ENCODE assay signal across 1 cellular context in the genomic region with DNA sequence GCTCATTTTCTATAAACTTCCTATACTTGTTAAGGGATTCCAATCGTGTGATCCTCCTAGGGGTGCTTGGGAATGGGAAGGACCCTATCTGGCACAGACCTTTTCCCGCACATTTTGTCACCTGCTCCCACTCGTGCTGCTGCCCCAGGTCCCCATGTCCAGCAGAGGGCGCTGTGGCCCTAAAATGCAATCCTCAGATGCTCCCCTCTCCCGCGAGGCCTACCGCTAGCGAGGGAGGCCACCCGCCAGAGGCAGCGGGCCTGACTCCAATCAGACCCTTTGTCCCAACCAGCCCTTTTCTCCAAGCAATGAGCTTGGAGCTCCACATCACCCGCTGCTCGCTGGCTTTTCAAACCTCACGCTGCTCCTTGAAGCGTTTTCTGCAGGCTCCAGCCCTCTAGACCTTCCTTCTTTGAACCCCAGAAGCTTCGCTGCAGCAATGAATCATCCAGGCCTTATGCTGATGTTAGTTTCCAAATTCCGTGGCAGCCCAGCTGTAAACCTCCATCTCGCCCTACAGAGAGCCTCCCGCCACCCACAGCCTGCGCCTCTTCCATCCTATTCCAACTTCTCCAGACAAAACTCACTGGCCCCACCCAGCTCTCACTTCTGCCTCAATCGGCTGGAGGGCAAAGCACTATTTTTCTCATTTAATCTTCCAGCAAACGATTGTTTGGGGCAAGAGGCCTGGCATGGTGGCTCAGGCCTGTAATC.
TF ChIP-seq lines count a peak whose summit lies in the region.

No MANE protein-coding gene starts in this region.

TF ChIP-seq in HEK293, 187 proteins besides CTCF, POLR2A, EP300 and RAD21 (continued from another document and continues in another):
- TF ChIP-seq, protein P1, sequence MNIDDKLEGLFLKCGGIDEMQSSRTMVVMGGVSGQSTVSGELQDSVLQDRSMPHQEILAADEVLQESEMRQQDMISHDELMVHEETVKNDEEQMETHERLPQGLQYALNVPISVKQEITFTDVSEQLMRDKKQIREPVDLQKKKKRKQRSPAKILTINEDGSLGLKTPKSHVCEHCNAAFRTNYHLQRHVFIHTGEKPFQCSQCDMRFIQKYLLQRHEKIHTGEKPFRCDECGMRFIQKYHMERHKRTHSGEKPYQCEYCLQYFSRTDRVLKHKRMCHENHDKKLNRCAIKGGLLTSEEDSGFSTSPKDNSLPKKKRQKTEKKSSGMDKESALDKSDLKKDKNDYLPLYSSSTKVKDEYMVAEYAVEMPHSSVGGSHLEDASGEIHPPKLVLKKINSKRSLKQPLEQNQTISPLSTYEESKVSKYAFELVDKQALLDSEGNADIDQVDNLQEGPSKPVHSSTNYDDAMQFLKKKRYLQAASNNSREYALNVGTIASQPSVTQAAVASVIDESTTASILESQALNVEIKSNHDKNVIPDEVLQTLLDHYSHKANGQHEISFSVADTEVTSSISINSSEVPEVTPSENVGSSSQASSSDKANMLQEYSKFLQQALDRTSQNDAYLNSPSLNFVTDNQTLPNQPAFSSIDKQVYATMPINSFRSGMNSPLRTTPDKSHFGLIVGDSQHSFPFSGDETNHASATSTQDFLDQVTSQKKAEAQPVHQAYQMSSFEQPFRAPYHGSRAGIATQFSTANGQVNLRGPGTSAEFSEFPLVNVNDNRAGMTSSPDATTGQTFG (tag by site-specific recombination; IDR thresholded peaks at IDR 0.05; ENCODE audit: borderline replicate concordance): no peak
- peak; percentile 97 for TF ChIP-seq ZNF600 (tag by site-specific recombination; IDR thresholded peaks at IDR 0.05)
- TF ChIP-seq ZNF140 (tag by site-specific recombination; IDR thresholded peaks at IDR 0.05): no peak
- no peak for TF ChIP-seq FEZF1 (tag by site-specific recombination; IDR thresholded peaks at IDR 0.05)
- no peak for TF ChIP-seq MZF1 (tag by site-specific recombination; IDR thresholded peaks at IDR 0.05; ENCODE audit: borderline replicate concordance)
- TF ChIP-seq, protein P2, sequence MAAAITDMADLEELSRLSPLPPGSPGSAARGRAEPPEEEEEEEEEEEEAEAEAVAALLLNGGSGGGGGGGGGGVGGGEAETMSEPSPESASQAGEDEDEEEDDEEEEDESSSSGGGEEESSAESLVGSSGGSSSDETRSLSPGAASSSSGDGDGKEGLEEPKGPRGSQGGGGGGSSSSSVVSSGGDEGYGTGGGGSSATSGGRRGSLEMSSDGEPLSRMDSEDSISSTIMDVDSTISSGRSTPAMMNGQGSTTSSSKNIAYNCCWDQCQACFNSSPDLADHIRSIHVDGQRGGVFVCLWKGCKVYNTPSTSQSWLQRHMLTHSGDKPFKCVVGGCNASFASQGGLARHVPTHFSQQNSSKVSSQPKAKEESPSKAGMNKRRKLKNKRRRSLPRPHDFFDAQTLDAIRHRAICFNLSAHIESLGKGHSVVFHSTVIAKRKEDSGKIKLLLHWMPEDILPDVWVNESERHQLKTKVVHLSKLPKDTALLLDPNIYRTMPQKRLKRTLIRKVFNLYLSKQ (tag by site-specific recombination; IDR thresholded peaks at IDR 0.05; ENCODE audit: borderline replicate concordance): no peak
- TF ChIP-seq ZNF366 (tag by site-specific recombination; conservative IDR thresholded peaks at IDR 0.05): 0 out of 2 replicates have a peak, but pooled peaks have one; percentile 21
- TF ChIP-seq, protein P3, sequence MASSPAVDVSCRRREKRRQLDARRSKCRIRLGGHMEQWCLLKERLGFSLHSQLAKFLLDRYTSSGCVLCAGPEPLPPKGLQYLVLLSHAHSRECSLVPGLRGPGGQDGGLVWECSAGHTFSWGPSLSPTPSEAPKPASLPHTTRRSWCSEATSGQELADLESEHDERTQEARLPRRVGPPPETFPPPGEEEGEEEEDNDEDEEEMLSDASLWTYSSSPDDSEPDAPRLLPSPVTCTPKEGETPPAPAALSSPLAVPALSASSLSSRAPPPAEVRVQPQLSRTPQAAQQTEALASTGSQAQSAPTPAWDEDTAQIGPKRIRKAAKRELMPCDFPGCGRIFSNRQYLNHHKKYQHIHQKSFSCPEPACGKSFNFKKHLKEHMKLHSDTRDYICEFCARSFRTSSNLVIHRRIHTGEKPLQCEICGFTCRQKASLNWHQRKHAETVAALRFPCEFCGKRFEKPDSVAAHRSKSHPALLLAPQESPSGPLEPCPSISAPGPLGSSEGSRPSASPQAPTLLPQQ (tag by site-specific recombination; IDR thresholded peaks at IDR 0.05): no peak
- no peak for TF ChIP-seq TCF7L2 (IDR thresholded peaks at IDR 0.05; ENCODE audit: borderline replicate concordance, low read depth, low read length)
- TF ChIP-seq SCRT2 (tag by site-specific recombination; IDR thresholded peaks at IDR 0.05): 0 out of 2 replicates have a peak, but pooled peaks have one; percentile 14
- TF ChIP-seq ZNF626 (tag by site-specific recombination; IDR thresholded peaks at IDR 0.05): no peak
- no peak for TF ChIP-seq ZNF211 (tag by site-specific recombination; IDR thresholded peaks at IDR 0.05; ENCODE audit: low read depth)
- no peak for TF ChIP-seq OSR2 (tag by site-specific recombination; IDR thresholded peaks at IDR 0.05)
- TF ChIP-seq, protein P4, sequence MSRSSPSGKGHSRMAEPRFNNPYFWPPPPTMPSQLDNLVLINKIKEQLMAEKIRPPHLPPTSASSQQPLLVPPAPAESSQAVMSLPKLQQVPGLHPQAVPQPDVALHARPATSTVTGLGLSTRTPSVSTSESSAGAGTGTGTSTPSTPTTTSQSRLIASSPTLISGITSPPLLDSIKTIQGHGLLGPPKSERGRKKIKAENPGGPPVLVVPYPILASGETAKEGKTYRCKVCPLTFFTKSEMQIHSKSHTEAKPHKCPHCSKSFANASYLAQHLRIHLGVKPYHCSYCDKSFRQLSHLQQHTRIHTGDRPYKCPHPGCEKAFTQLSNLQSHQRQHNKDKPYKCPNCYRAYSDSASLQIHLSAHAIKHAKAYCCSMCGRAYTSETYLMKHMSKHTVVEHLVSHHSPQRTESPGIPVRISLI (tag by site-specific recombination; IDR thresholded peaks at IDR 0.05): no peak
- no peak for TF ChIP-seq KLF7 (tag by site-specific recombination; IDR thresholded peaks at IDR 0.05; ENCODE audit: borderline replicate concordance)
- peak; percentile 97 for TF ChIP-seq GLIS2 (tag by site-specific recombination; IDR thresholded peaks at IDR 0.05)
- no peak for TF ChIP-seq ZNF37A (tag by site-specific recombination; IDR thresholded peaks at IDR 0.05)
- no peak for TF ChIP-seq RBAK (tag by site-specific recombination; IDR thresholded peaks at IDR 0.05)
- TF ChIP-seq ZNF426 (tag by site-specific recombination; IDR thresholded peaks at IDR 0.05): no peak
- TF ChIP-seq, protein P5, sequence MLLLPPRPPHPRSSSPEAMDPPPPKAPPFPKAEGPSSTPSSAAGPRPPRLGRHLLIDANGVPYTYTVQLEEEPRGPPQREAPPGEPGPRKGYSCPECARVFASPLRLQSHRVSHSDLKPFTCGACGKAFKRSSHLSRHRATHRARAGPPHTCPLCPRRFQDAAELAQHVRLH (tag by site-specific recombination; IDR thresholded peaks at IDR 0.05): peak; percentile 65; the same call in 1 of the 2 replicates
- TF ChIP-seq, protein P6, sequence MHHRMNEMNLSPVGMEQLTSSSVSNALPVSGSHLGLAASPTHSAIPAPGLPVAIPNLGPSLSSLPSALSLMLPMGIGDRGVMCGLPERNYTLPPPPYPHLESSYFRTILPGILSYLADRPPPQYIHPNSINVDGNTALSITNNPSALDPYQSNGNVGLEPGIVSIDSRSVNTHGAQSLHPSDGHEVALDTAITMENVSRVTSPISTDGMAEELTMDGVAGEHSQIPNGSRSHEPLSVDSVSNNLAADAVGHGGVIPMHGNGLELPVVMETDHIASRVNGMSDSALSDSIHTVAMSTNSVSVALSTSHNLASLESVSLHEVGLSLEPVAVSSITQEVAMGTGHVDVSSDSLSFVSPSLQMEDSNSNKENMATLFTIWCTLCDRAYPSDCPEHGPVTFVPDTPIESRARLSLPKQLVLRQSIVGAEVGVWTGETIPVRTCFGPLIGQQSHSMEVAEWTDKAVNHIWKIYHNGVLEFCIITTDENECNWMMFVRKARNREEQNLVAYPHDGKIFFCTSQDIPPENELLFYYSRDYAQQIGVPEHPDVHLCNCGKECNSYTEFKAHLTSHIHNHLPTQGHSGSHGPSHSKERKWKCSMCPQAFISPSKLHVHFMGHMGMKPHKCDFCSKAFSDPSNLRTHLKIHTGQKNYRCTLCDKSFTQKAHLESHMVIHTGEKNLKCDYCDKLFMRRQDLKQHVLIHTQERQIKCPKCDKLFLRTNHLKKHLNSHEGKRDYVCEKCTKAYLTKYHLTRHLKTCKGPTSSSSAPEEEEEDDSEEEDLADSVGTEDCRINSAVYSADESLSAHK (tag by site-specific recombination; IDR thresholded peaks at IDR 0.05): peak; percentile 36; the same call in 1 of the 2 replicates
- peak; percentile 33; the same call in 1 of the 2 replicates for TF ChIP-seq ZNF629 (tag by site-specific recombination; IDR thresholded peaks at IDR 0.05)
- no peak for TF ChIP-seq ZNF596 (tag by site-specific recombination; IDR thresholded peaks at IDR 0.05)
- peak; percentile 78 for TF ChIP-seq ZBTB17 (tag by site-specific recombination; IDR thresholded peaks at IDR 0.05)
- TF ChIP-seq, protein P7, sequence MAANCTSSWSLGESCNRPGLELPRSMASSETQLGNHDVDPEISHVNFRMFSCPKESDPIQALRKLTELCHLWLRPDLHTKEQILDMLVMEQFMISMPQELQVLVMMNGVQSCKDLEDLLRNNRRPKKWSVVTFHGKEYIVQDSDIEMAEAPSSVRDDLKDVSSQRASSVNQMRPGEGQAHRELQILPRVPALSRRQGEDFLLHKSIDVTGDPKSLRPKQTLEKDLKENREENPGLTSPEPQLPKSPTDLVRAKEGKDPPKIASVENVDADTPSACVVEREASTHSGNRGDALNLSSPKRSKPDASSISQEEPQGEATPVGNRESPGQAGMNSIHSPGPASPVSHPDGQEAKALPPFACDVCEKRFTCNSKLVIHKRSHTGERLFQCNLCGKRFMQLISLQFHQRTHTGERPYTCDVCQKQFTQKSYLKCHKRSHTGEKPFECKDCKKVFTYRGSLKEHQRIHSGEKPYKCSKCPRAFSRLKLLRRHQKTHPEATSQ (tag by site-specific recombination; IDR thresholded peaks at IDR 0.05): no peak
- TF ChIP-seq SETDB1 (IDR thresholded peaks at IDR 0.05; ENCODE audit: insufficient read length, low read length): no peak
- no peak for TF ChIP-seq ZNF677 (tag by site-specific recombination; IDR thresholded peaks at IDR 0.05)
- TF ChIP-seq BCL11B (tag by site-specific recombination; IDR thresholded peaks at IDR 0.05; ENCODE audit: low read depth): no peak
- TF ChIP-seq, protein P8, sequence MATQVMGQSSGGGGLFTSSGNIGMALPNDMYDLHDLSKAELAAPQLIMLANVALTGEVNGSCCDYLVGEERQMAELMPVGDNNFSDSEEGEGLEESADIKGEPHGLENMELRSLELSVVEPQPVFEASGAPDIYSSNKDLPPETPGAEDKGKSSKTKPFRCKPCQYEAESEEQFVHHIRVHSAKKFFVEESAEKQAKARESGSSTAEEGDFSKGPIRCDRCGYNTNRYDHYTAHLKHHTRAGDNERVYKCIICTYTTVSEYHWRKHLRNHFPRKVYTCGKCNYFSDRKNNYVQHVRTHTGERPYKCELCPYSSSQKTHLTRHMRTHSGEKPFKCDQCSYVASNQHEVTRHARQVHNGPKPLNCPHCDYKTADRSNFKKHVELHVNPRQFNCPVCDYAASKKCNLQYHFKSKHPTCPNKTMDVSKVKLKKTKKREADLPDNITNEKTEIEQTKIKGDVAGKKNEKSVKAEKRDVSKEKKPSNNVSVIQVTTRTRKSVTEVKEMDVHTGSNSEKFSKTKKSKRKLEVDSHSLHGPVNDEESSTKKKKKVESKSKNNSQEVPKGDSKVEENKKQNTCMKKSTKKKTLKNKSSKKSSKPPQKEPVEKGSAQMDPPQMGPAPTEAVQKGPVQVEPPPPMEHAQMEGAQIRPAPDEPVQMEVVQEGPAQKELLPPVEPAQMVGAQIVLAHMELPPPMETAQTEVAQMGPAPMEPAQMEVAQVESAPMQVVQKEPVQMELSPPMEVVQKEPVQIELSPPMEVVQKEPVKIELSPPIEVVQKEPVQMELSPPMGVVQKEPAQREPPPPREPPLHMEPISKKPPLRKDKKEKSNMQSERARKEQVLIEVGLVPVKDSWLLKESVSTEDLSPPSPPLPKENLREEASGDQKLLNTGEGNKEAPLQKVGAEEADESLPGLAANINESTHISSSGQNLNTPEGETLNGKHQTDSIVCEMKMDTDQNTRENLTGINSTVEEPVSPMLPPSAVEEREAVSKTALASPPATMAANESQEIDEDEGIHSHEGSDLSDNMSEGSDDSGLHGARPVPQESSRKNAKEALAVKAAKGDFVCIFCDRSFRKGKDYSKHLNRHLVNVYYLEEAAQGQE (tag by site-specific recombination; IDR thresholded peaks at IDR 0.05): no peak
- TF ChIP-seq IKZF3 (tag by site-specific recombination; IDR thresholded peaks at IDR 0.05): peak; percentile 64; the same call in 1 of the 2 replicates
- TF ChIP-seq ZNF146 (tag by site-specific recombination; IDR thresholded peaks at IDR 0.05): no peak
- TF ChIP-seq, protein P9, sequence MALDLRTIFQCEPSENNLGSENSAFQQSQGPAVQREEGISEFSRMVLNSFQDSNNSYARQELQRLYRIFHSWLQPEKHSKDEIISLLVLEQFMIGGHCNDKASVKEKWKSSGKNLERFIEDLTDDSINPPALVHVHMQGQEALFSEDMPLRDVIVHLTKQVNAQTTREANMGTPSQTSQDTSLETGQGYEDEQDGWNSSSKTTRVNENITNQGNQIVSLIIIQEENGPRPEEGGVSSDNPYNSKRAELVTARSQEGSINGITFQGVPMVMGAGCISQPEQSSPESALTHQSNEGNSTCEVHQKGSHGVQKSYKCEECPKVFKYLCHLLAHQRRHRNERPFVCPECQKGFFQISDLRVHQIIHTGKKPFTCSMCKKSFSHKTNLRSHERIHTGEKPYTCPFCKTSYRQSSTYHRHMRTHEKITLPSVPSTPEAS (tag by site-specific recombination; IDR thresholded peaks at IDR 0.05): no peak
- no peak for TF ChIP-seq ZNF169 (tag by site-specific recombination; IDR thresholded peaks at IDR 0.05)
- TF ChIP-seq ZNF585B (tag by site-specific recombination; IDR thresholded peaks at IDR 0.05): peak; percentile 99
- TF ChIP-seq, protein P10, sequence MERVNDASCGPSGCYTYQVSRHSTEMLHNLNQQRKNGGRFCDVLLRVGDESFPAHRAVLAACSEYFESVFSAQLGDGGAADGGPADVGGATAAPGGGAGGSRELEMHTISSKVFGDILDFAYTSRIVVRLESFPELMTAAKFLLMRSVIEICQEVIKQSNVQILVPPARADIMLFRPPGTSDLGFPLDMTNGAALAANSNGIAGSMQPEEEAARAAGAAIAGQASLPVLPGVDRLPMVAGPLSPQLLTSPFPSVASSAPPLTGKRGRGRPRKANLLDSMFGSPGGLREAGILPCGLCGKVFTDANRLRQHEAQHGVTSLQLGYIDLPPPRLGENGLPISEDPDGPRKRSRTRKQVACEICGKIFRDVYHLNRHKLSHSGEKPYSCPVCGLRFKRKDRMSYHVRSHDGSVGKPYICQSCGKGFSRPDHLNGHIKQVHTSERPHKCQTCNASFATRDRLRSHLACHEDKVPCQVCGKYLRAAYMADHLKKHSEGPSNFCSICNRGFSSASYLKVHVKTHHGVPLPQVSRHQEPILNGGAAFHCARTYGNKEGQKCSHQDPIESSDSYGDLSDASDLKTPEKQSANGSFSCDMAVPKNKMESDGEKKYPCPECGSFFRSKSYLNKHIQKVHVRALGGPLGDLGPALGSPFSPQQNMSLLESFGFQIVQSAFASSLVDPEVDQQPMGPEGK (tag by site-specific recombination; IDR thresholded peaks at IDR 0.05): peak; percentile 42
- no peak; the same call in 1 of the 2 replicates for TF ChIP-seq ZNF76 (tag by site-specific recombination; IDR thresholded peaks at IDR 0.05; ENCODE audit: borderline replicate concordance, low read depth)
